ENCODE assay signal across 1 cellular context in genomic region chr6:100862063-100862462, GRCh38.
A peak's percentile ranks its signal among the peaks of the same experiment; 100 is the strongest.
TF ChIP-seq lines count a peak whose summit lies in the region.

No MANE protein-coding gene starts in this region.

TF ChIP-seq in HepG2, 621 proteins besides CTCF, POLR2A, EP300 and RAD21 (continued from another document):
- TF ChIP-seq NR2F6 (IDR thresholded peaks at IDR 0.05) (0 out of 2 replicates have a peak, but pooled peaks have one; percentile 14), NR2F6 (CRISPR knock-in tag; IDR thresholded peaks at IDR 0.05) (no peak), ARNT (IDR thresholded peaks at IDR 0.05) (no peak), HOMEZ (CRISPR knock-in tag; IDR thresholded peaks at IDR 0.05; ENCODE audit: low read depth) (peak; percentile 45; the same call in 1 of the 2 replicates), SMAD1 (CRISPR knock-in tag; IDR thresholded peaks at IDR 0.05; ENCODE audit: borderline replicate concordance, low read depth) (no peak), SOX5 (CRISPR knock-in tag; IDR thresholded peaks at IDR 0.05; ENCODE audit: borderline replicate concordance) (peak; percentile 26; the same call in 1 of the 2 replicates), DR1 (CRISPR knock-in tag; IDR thresholded peaks at IDR 0.05) (no peak), CBFB (CRISPR knock-in tag; IDR thresholded peaks at IDR 0.05) (peak; percentile 61; the same call in 1 of the 2 replicates), NFIC (IDR thresholded peaks at IDR 0.05; ENCODE audit: low read length) (peak; percentile 42; the same call in 1 of the 2 replicates), PHB2 (IDR thresholded peaks at IDR 0.05; ENCODE audit: partially characterized antibody) (no peak), RARA (CRISPR knock-in tag; IDR thresholded peaks at IDR 0.05) (peak; percentile 50; the same call in 1 of the 2 replicates), NR2F2 (IDR thresholded peaks at IDR 0.05; ENCODE audit: borderline replicate concordance, low read depth) (no peak), NKX3-1 (CRISPR knock-in tag; IDR thresholded peaks at IDR 0.05) (no peak), IRF1 (CRISPR knock-in tag; IDR thresholded peaks at IDR 0.05; ENCODE audit: low read depth) (no peak), ZNF253 (CRISPR knock-in tag; IDR thresholded peaks at IDR 0.05; ENCODE audit: borderline replicate concordance) (no peak), ATF6 (CRISPR knock-in tag; conservative IDR thresholded peaks at IDR 0.05) (no peak), GATAD2A (CRISPR knock-in tag; IDR thresholded peaks at IDR 0.05) (peak; percentile 67), AHDC1 (CRISPR knock-in tag; IDR thresholded peaks at IDR 0.05; ENCODE audit: borderline replicate concordance) (peak; percentile 41; the same call in 1 of the 2 replicates), ZNF713 (CRISPR knock-in tag; IDR thresholded peaks at IDR 0.05) (no peak), CEBPG (CRISPR knock-in tag; IDR thresholded peaks at IDR 0.05) (peak; percentile 26; the same call in 1 of the 2 replicates), MIER2 (CRISPR knock-in tag; IDR thresholded peaks at IDR 0.05) (no peak), ARID5B (CRISPR knock-in tag; IDR thresholded peaks at IDR 0.05) (peak; percentile 70), ZNF589 (CRISPR knock-in tag; conservative IDR thresholded peaks at IDR 0.05) (no peak), FOXA3 (CRISPR knock-in tag; IDR thresholded peaks at IDR 0.05) (peak; percentile 41; the same call in 1 of the 2 replicates), SUZ12 (IDR thresholded peaks at IDR 0.05; ENCODE audit: low read depth, low read length) (no peak), HNF4A (CRISPR knock-in tag; IDR thresholded peaks at IDR 0.05) (peak; percentile 46; the same call in 1 of the 2 replicates), RXRB (CRISPR knock-in tag; IDR thresholded peaks at IDR 0.05; ENCODE audit: borderline replicate concordance) (no peak), ZBTB49 (CRISPR knock-in tag; IDR thresholded peaks at IDR 0.05; ENCODE audit: borderline replicate concordance) (no peak), NBN (conservative IDR thresholded peaks at IDR 0.05) (no peak), ZNF720 (CRISPR knock-in tag; IDR thresholded peaks at IDR 0.05) (no peak)
TF ChIP-seq in HepG2: peak in this region for 24.
